ENCODE assay signal across 19 cellular contexts in genomic region chr4:74413265-74413664, GRCh38. TPM values are rescaled to one million over a fixed set of nuclear protein-coding genes. Genes with fewer than 3 reads are reported as not detected.
A peak's percentile ranks its signal among the peaks of the same experiment; 100 is the strongest.
DNase-seq lines count a peak whose midpoint lies in the region; ATAC-seq, FAIRE-seq and TF ChIP-seq lines count a peak whose summit lies in the region.
"Had no signal": no experiment of that assay in that cellular context is flagged by ENCODE, and none has a peak within 500 bp of the region (broad histone marks: within the 10 kb centered on the region; RNA-seq: fewer than 3 reads in every experiment).

No MANE protein-coding gene starts in this region.

- POLR2A ChIA-PET in MCF 10A (lab: Yijun Ruan, JAX) = interaction anchor here (0.7 to 9.0 kb wide), 4 partner anchors 31 to 92 kb away, joined by 3 to 217 read pairs (median 87); partner anchors contain the start of gene AREG

- CTCF ChIA-PET in MCF 10A (lab: Yijun Ruan, JAX) = no interaction called here

- no peak overlapping the region for H3K4me3 ChIP-seq in breast epithelium
- no peak overlapping the region for H3K4me3 ChIP-seq in RWPE2 (ENCODE audit: severe bottlenecking)
- no peak overlapping the region for H3K4me3 ChIP-seq in keratinocyte (ENCODE audit: control insufficient read depth in 2 of 3, extremely low read depth in 1 of 3, insufficient read depth in 2 of 3, low read depth in 1 of 3, low read length in 3 of 3)
- no peak overlapping the region for H3K4me3 ChIP-seq in vagina
- H3K4me3 ChIP-seq: BLaER1 had no signal

- TF ChIP-seq CTCF in MCF 10A (IDR thresholded peaks at IDR 0.05; ENCODE audit: unreplicated experiment) (no peak), breast epithelium (IDR thresholded peaks at IDR 0.05) (no peak), RWPE2 (IDR thresholded peaks at IDR 0.05; ENCODE audit: poor library complexity, severe bottlenecking) (no peak), keratinocyte (optimal IDR thresholded peaks at IDR 0.05 in 1 of 3, IDR thresholded peaks at IDR 0.05 in 1 of 3, conservative IDR thresholded peaks at IDR 0.05 in 1 of 3; ENCODE audit: extremely low read depth in 1 of 3, insufficient read depth in 2 of 3, low read length in 3 of 3) (no peak), vagina (IDR thresholded peaks at IDR 0.05) (no peak)

- dilution Hi-C loops in keratinocyte (cut with MboI; ENCODE audit: extremely low pct_ligation_motif_present, low sequenced_read_pairs) = no loop called here

- intact Hi-C loops in MCF 10A (cut with micrococcal nuclease) (no loop called here), breast epithelium (cut with DNase I; ENCODE audit: low total_unique reads) (no loop called here), vagina (cut with DNase I) (no loop called here)

- DNase-seq in MCF 10A (ENCODE audit: unreplicated experiment) (no peak), breast epithelium (ENCODE audit: low spot score in 2 of 2) (no peak), RWPE2 (ENCODE audit: low spot score) (no peak), keratinocyte (ENCODE audit: low read depth, low spot score) (no peak), vagina (ENCODE audit: extremely low spot score in 2 of 2) (no peak), 8988T (no peak)
- DNase-seq in activated naive CD4-positive, alpha-beta T cell treated with anti-CD3 and anti-CD28 coated beads, Interleukin-2, amount 50 U/mL, for 16 hours = no peak
- DNase-seq: CD4-positive, alpha-beta memory T cell; DND-41; EL; H9 had no signal

- H3K27ac Mint-ChIP-seq in MCF 10A (ENCODE audit: low read depth, unreplicated experiment) = peak overlapping the region; percentile 77
- H3K27ac Mint-ChIP-seq: CD14-positive monocyte; CD4-positive, alpha-beta memory T cell; H9 had no signal

- BruUV-seq in MCF 10A (replicated peaks; lab: Mats Ljungman, UMichigan) = no TSS peak

- H3K9ac ChIP-seq in keratinocyte (ENCODE audit: control insufficient read depth, extremely low read depth, insufficient read depth, low read length) = no peak overlapping the region
- H3K9ac ChIP-seq: BLaER1 had no signal

- H3K36me3 ChIP-seq in breast epithelium = no peaks in the 10 kb centered on the region
- H3K36me3 ChIP-seq in RWPE2 (ENCODE audit: low read depth) = no peaks in the 10 kb centered on the region
- H3K36me3 ChIP-seq in keratinocyte (ENCODE audit: control insufficient read depth in 2 of 2, extremely low read depth in 1 of 2, insufficient read depth in 2 of 2, low read length in 2 of 2) = no peaks in the 10 kb centered on the region
- H3K36me3 ChIP-seq in vagina = no peaks in the 10 kb centered on the region
- H3K36me3 ChIP-seq: BLaER1 had no signal

- H3K9me1 ChIP-seq in keratinocyte (ENCODE audit: control insufficient read depth, extremely low read depth, insufficient read depth, low read length) = no peaks in the 10 kb centered on the region

- peaks cover 10% of the 10 kb centered on the region for H3K79me2 ChIP-seq in keratinocyte (ENCODE audit: control insufficient read depth, insufficient read depth, low read length)

- peak; percentile 93 for FAIRE-seq in keratinocyte (lab: Jason Lieb, UNC)
- FAIRE-seq: GM12891, GM19239, H1 had no signal

- H3K4me2 ChIP-seq in keratinocyte (ENCODE audit: control insufficient read depth, extremely low read depth, insufficient read depth, low read depth, low read length) = peak overlapping the region; percentile 28
- H3K4me2 ChIP-seq: BLaER1 had no signal

- no peak overlapping the region for H2AFZ ChIP-seq in keratinocyte (ENCODE audit: control insufficient read depth, low read length)

- H3K27ac ChIP-seq in breast epithelium (no peak overlapping the region), RWPE2 (ENCODE audit: poor library complexity, severe bottlenecking) (peak overlapping the region; percentile 100), keratinocyte (ENCODE audit: control insufficient read depth, insufficient read depth, low read length) (peak overlapping the region; percentile 99), vagina (no peak overlapping the region)
- H3K27ac ChIP-seq: 22Rv1, BLaER1 had no signal

- H3K27me3 Mint-ChIP-seq in MCF 10A (ENCODE audit: insufficient read depth, unreplicated experiment) = no peaks in the 10 kb centered on the region

- H4K20me1 ChIP-seq in keratinocyte (ENCODE audit: control insufficient read depth, extremely low read depth, insufficient read depth, low read length) = no peaks in the 10 kb centered on the region
- H4K20me1 ChIP-seq: BLaER1 had no signal

- H3K4me3 Mint-ChIP-seq in MCF 10A (ENCODE audit: unreplicated experiment) = no peak overlapping the region
- H3K4me3 Mint-ChIP-seq: CD14-positive monocyte; CD4-positive, alpha-beta memory T cell; H9 had no signal

- H3K9me3 ChIP-seq in breast epithelium (no peaks in the 10 kb centered on the region), RWPE2 (ENCODE audit: severe bottlenecking) (no peaks in the 10 kb centered on the region), keratinocyte (ENCODE audit: control insufficient read depth, low read depth, low read length) (no peaks in the 10 kb centered on the region), vagina (no peaks in the 10 kb centered on the region)
- H3K9me3 ChIP-seq: BLaER1 had no signal

- H3K27me3 ChIP-seq in breast epithelium = no peaks in the 10 kb centered on the region
- no peaks in the 10 kb centered on the region for H3K27me3 ChIP-seq in RWPE2 (ENCODE audit: insufficient read depth, poor library complexity, severe bottlenecking)
- H3K27me3 ChIP-seq in keratinocyte (ENCODE audit: control insufficient read depth, extremely low read depth, insufficient read depth, low read length) = no peaks in the 10 kb centered on the region
- no peaks in the 10 kb centered on the region for H3K27me3 ChIP-seq in vagina
- H3K27me3 ChIP-seq: BLaER1 had no signal

- peaks cover 61% of the 10 kb centered on the region for H3K4me1 Mint-ChIP-seq in MCF 10A (ENCODE audit: insufficient read depth, unreplicated experiment)
- H3K4me1 Mint-ChIP-seq: CD14-positive monocyte; CD4-positive, alpha-beta memory T cell had no signal

- no peak for ATAC-seq in RWPE2 (ENCODE audit: low read depth)

- H3K4me1 ChIP-seq in breast epithelium = no peaks in the 10 kb centered on the region
- H3K4me1 ChIP-seq in RWPE2 (ENCODE audit: insufficient read depth, poor library complexity, severe bottlenecking) = peaks cover 92% of the 10 kb centered on the region
- H3K4me1 ChIP-seq in keratinocyte (ENCODE audit: control insufficient read depth, extremely low read depth, insufficient read depth, low read length) = peaks cover 90% of the 10 kb centered on the region
- no peaks in the 10 kb centered on the region for H3K4me1 ChIP-seq in vagina
- H3K4me1 ChIP-seq: BLaER1 had no signal

- no peak for TF ChIP-seq POLR2A in breast epithelium (IDR thresholded peaks at IDR 0.05)
- no peak for TF ChIP-seq POLR2A in vagina (IDR thresholded peaks at IDR 0.05)

- no peaks in the 10 kb centered on the region for H3K9me3 Mint-ChIP-seq in MCF 10A (ENCODE audit: unreplicated experiment)
- H3K9me3 Mint-ChIP-seq: CD4-positive, alpha-beta memory T cell; H9 had no signal

- no peaks in the 10 kb centered on the region for H3K36me3 Mint-ChIP-seq in MCF 10A (ENCODE audit: insufficient read depth, unreplicated experiment)
- H3K36me3 Mint-ChIP-seq: CD14-positive monocyte had no signal

RNA-seq across cellular contexts. Expression of gene AREG, which starts 31.7 kb away (rescaled TPM):
- 1,402 and 1,878 TPM in 2 replicates for total RNA-seq in MCF 10A (2022)
- total RNA-seq in breast epithelium = 10 to 100 TPM in 2 of 3 donors, 1 to 10 TPM in 1; 3.4 to 89.1 (median 46.2) TPM
- polyA plus RNA-seq in keratinocyte = 789 to 1,566 TPM (median 1,110 TPM) in 3 replicates
- 1,014 TPM for polyA plus RNA-seq in keratinocyte (2011; ENCODE audit: low read depth)
- 1,009 and 1,335 TPM in 2 replicates for polyA plus RNA-seq in keratinocyte (2011; cell fraction: cytosol; rRNA removed)
- polyA plus RNA-seq in keratinocyte (2011; cell fraction: nucleus; rRNA removed) = 1,924 and 2,206 TPM in 2 replicates
- 940 and 1,075 TPM in 2 replicates for polyA plus RNA-seq in keratinocyte (2012; ENCODE audit: low replicate concordance)
- 250 to 495 TPM (median 271 TPM) in 3 replicates for polyA minus RNA-seq in keratinocyte
- polyA minus RNA-seq in keratinocyte (2011; cell fraction: cytosol; rRNA and poly(A)+ RNA removed) = 555 TPM
- 568 and 706 TPM in 2 replicates for polyA minus RNA-seq in keratinocyte (2011; cell fraction: nucleus; rRNA and poly(A)+ RNA removed)
- total RNA-seq in vagina = 16.9 TPM
- total RNA-seq: A673, G401, H1 had no signal
- polyA plus RNA-seq: H1 had no signal

RNA-seq across cellular contexts. Expression of gene EREG, which starts 48.3 kb away (rescaled TPM):
- total RNA-seq in MCF 10A (2022) (28.3 and 34.0 TPM in 2 replicates), breast epithelium (1 to 10 TPM in 2 of 3 donors, under 1 TPM in 1; 0.80 to 7.6 (median 3.3) TPM), vagina (1.2 TPM)
- 19.9 to 38.7 TPM (median 29.2 TPM) in 3 replicates for polyA plus RNA-seq in keratinocyte
- polyA plus RNA-seq in keratinocyte (2011; ENCODE audit: low read depth) = 12.5 TPM
- polyA plus RNA-seq in keratinocyte (2011; cell fraction: cytosol; rRNA removed) = 13.9 and 23.6 TPM in 2 replicates
- polyA plus RNA-seq in keratinocyte (2011; cell fraction: nucleus; rRNA removed) = 57.1 and 57.5 TPM in 2 replicates
- 19.2 and 21.3 TPM in 2 replicates for polyA plus RNA-seq in keratinocyte (2012; ENCODE audit: low replicate concordance)
- 13.3 to 33.3 TPM (median 18.3 TPM) in 3 replicates for polyA minus RNA-seq in keratinocyte
- polyA minus RNA-seq in keratinocyte (2011; cell fraction: cytosol; rRNA and poly(A)+ RNA removed) = 31.1 TPM
- polyA minus RNA-seq in keratinocyte (2011; cell fraction: nucleus; rRNA and poly(A)+ RNA removed) = 45.7 and 84.9 TPM in 2 replicates
- total RNA-seq: CD4-positive, alpha-beta memory T cell; G401; H1; H9 had no signal
- polyA plus RNA-seq: CD4-positive, alpha-beta memory T cell; H1 had no signal

Comparison
In these comparisons a context has a peak if more than half of its experiments do, and no peak if none do; other contexts are left out.
1. RNA of gene AREG, which starts 31.7 kb away (total RNA-seq): 1,402 to 1,878 TPM in MCF 10A; 3.4 to 89.1 TPM in breast epithelium and 16.9 TPM in vagina (single experiment); every median in the first group is over 10 times any median in the second.
2. H3K27ac ChIP-seq: peak in RWPE2 (single experiment) and keratinocyte (single experiment); none in breast epithelium (0 of 2) and vagina (single experiment).